ENCODE assay signal across 1 cellular context in genomic region chr20:43942213-43942590, GRCh38.
TF ChIP-seq lines count a peak whose summit lies in the region.

No MANE protein-coding gene starts in this region.

TF ChIP-seq in GM23338, 12 proteins besides CTCF, POLR2A, EP300 and RAD21 (continued from another document):
- TF ChIP-seq EZH2 (IDR thresholded peaks at IDR 0.05; ENCODE audit: low read depth, unreplicated experiment) (no peak), STAT1 (IDR thresholded peaks at IDR 0.05; ENCODE audit: unreplicated experiment) (no peak), ETS1 (IDR thresholded peaks at IDR 0.05) (no peak), ZNF331 (CRISPR knock-in tag; IDR thresholded peaks at IDR 0.05; ENCODE audit: low read depth) (no peak), CREB1 (CRISPR knock-in tag; IDR thresholded peaks at IDR 0.05; ENCODE audit: low read depth) (no peak), JUNB (IDR thresholded peaks at IDR 0.05; ENCODE audit: unreplicated experiment) (no peak), ZNF114 (CRISPR knock-in tag; IDR thresholded peaks at IDR 0.05) (no peak), ZNF462 (CRISPR knock-in tag; IDR thresholded peaks at IDR 0.05) (no peak), EZH2phosphoT487 (IDR thresholded peaks at IDR 0.05; ENCODE audit: unreplicated experiment) (no peak), NANOG (IDR thresholded peaks at IDR 0.05; ENCODE audit: borderline replicate concordance) (no peak), REST (IDR thresholded peaks at IDR 0.05; ENCODE audit: unreplicated experiment) (no peak)
TF ChIP-seq in GM23338: peak in this region for 0.
